In genomic region chr7:35424869-35425495, GRCh38 we compare ENCODE assay signal across 8 cellular contexts.
A peak's percentile ranks its signal among the peaks of the same experiment; 100 is the strongest.
DNase-seq lines count a peak whose midpoint lies in the region; ATAC-seq, FAIRE-seq and TF ChIP-seq lines count a peak whose summit lies in the region.

No MANE protein-coding gene starts in this region.

- H3K4me3 ChIP-seq in MM.1S (ENCODE audit: low read length) = no peak overlapping the region
- no peak overlapping the region for H3K4me3 ChIP-seq in K562

- H2AFZ ChIP-seq in MM.1S (ENCODE audit: low read length) (peak overlapping the region; percentile 24; the same call in 1 of the 2 replicates), K562 (ENCODE audit: low read depth, low read length) (no peak overlapping the region)

- H3F3A ChIP-seq in MM.1S (ENCODE audit: insufficient read depth, low read length) = no peaks in the 10 kb centered on the region

- no peaks in the 10 kb centered on the region for H3K27me3 ChIP-seq in MM.1S (replicated peaks; ENCODE audit: insufficient read depth, low read length)
- peaks cover 0 to under 1% of the 10 kb centered on the region in 2 experiments; a peak in 1 of 5 replicates for H3K27me3 ChIP-seq in K562 (ENCODE audit: control insufficient read depth in 2 of 2, insufficient read depth in 2 of 2, low read length in 2 of 2)

- H3K9ac ChIP-seq in MM.1S (ENCODE audit: low read length) = no peak overlapping the region
- H3K9ac ChIP-seq in K562 (ENCODE audit: insufficient read depth in 1 of 2, low read depth in 2 of 2, low read length in 2 of 2) = no peak overlapping the region

- H3K27ac ChIP-seq in MM.1S (ENCODE audit: low read length) (no peak overlapping the region), K562 (ENCODE audit: extremely low read depth, low read depth, low read length) (no peak overlapping the region)

- WGBS in K562 (ENCODE audit: insufficient coverage, low coverage, missing lambda C conversion rate) = 2% methylated on average over 4 of the region's 4 CpGs

- TF ChIP-seq EP300 in K562 (IDR thresholded peaks at IDR 0.05; ENCODE audit: low read length) = no peak

- H3K4me2 ChIP-seq in MM.1S (ENCODE audit: low read depth, low read length) (peak overlapping the region; percentile 33; the same call in 1 of the 2 replicates), K562 (ENCODE audit: insufficient read depth, low read length) (no peak overlapping the region)

- no peaks in the 10 kb centered on the region for H3K79me2 ChIP-seq in MM.1S (ENCODE audit: low read length)
- no peaks in the 10 kb centered on the region for H3K79me2 ChIP-seq in K562 (ENCODE audit: control insufficient read depth, insufficient read depth, low read length)

- no TSS peak for BruUV-seq in K562 (replicated peaks; lab: Mats Ljungman, UMichigan)

- TF ChIP-seq CTCF in MM.1S (IDR thresholded peaks at IDR 0.05; ENCODE audit: low read length) = peak; percentile 78
- TF ChIP-seq CTCF in K562 (IDR thresholded peaks at IDR 0.05 in 2 of 3, conservative IDR thresholded peaks at IDR 0.05 in 1 of 3; ENCODE audit: insufficient read depth in 2 of 3, low read depth in 1 of 3, low read length in 3 of 3) = peak; percentile 68 to 98 (median 90); a peak in 5 of 6 replicates

- POLR2A ChIA-PET in K562 (lab: Yijun Ruan, JAX) = no interaction called here

- in situ Hi-C loops in K562 (cut with MboI) = no loop called here

- peak; percentile 69 for ATAC-seq in GM21619 (IDR thresholded peaks at IDR 0.05; ENCODE audit: unreplicated experiment)
- ATAC-seq in K562 = peak; percentile 90
- ATAC-seq in GM18520 (IDR thresholded peaks at IDR 0.05; ENCODE audit: unreplicated experiment) = no peak

- CTCF ChIA-PET in K562 (lab: Yijun Ruan, JAX; ENCODE audit: low intra/inter-chr PET ratio) = interaction anchor here (0.6 to 1.4 kb wide), 5 partner anchors 113 to 482 kb away, joined by 3 to 10 read pairs (median 3); no protein-coding TSS in a partner anchor

- intact Hi-C loops in K562 (cut with micrococcal nuclease) = loop anchor here (1.0 to 5.0 kb wide), 5 partner anchors 95 to 668 kb away; no protein-coding TSS in a partner anchor

- no peaks in the 10 kb centered on the region for H3K9me1 ChIP-seq in K562 (ENCODE audit: control insufficient read depth, insufficient read depth, low read length)

- peak; percentile 76 for FAIRE-seq in K562 (lab: Jason Lieb, UNC)

- no peaks in the 10 kb centered on the region for H4K20me1 ChIP-seq in MM.1S (ENCODE audit: insufficient read depth, low read length)
- H4K20me1 ChIP-seq in K562 (replicated peaks; ENCODE audit: control insufficient read depth, insufficient read depth, low read length) = no peaks in the 10 kb centered on the region

- H3K9me2 ChIP-seq in MM.1S (replicated peaks; ENCODE audit: insufficient read depth, low read length) = no peaks in the 10 kb centered on the region

- no peaks in the 10 kb centered on the region for H3K36me3 ChIP-seq in MM.1S (replicated peaks; ENCODE audit: insufficient read depth, low read length)
- H3K36me3 ChIP-seq in K562 (ENCODE audit: control insufficient read depth, insufficient read depth, low read length) = no peaks in the 10 kb centered on the region

- H3K9me3 ChIP-seq in MM.1S (replicated peaks; ENCODE audit: insufficient read depth, low read length) (no peaks in the 10 kb centered on the region), K562 (replicated peaks; ENCODE audit: control insufficient read depth, insufficient read depth, low read depth, low read length) (no peaks in the 10 kb centered on the region)

- H3K4me1 ChIP-seq in MM.1S (ENCODE audit: low read length) (peaks cover 6% of the 10 kb centered on the region; the same call in 1 of the 2 replicates), K562 (replicated peaks in 1 of 2; ENCODE audit: control insufficient read depth in 2 of 2, insufficient read depth in 2 of 2, low read length in 2 of 2) (no peaks in the 10 kb centered on the region)

- no peak for TF ChIP-seq POLR2A in K562 (conservative IDR thresholded peaks at IDR 0.05)

- peak; percentile 38 to 60 for TF ChIP-seq RAD21 in K562 (CRISPR knock-in tag; conservative IDR thresholded peaks at IDR 0.05 in 1 of 2, IDR thresholded peaks at IDR 0.05 in 1 of 2)

- peak; percentile 46 for DNase-seq in DMS53 treated with DMSO at 0.1 percent for 48 hours (lab: John Stamatoyannopoulos, UW; ENCODE audit: unreplicated experiment)
- peak; percentile 67 for DNase-seq in MM.1S
- DNase-seq in T-helper 9 cell = peak; percentile 47
- peak; percentile 58 to 67 (median 66) for DNase-seq in K562 (ENCODE audit: extremely low read depth in 1 of 4, low spot score in 3 of 4)
- peak; percentile 11 for DNase-seq in inferior parietal cortex (ENCODE audit: extremely low spot score)
- DNase-seq in stimulated activated CD4-positive, alpha-beta T cell treated with anti-CD3 and anti-CD28 coated beads, Interleukin-4, amount 100 ng/mL, for 4 hours = peak; percentile 29 to 54

TF ChIP-seq in K562, 482 proteins besides CTCF, POLR2A, EP300 and RAD21:
- TF ChIP-seq CTCFL (IDR thresholded peaks at IDR 0.05; ENCODE audit: borderline replicate concordance, insufficient read depth, low read depth, low read length, poor library complexity, severe bottlenecking) (peak; percentile 20), SMC3 (conservative IDR thresholded peaks at IDR 0.05; ENCODE audit: insufficient read depth, low read depth, low read length) (peak; percentile 71), BRCA1 (IDR thresholded peaks at IDR 0.05) (no peak), BRCA1 (CRISPR knock-in tag; IDR thresholded peaks at IDR 0.05) (no peak), ZNF384 (IDR thresholded peaks at IDR 0.05; ENCODE audit: low read depth, low read length) (peak; percentile 98)

Comparison
In these comparisons a context has a peak if more than half of its experiments do, and no peak if none do; other contexts are left out.
1. DNase-seq: peak in every context shown above with its lines; median percentile 67 in MM.1S; 66 in K562; 47 in T-helper 9 cell; 46 in DMS53 treated with DMSO at 0.1 percent for 48 hours; 42 in stimulated activated CD4-positive, alpha-beta T cell treated with anti-CD3 and anti-CD28 coated beads, Interleukin-4, amount 100 ng/mL, for 4 hours; 11 in inferior parietal cortex.